Comparison of ENCODE assay signal across 10 cellular contexts in the genomic region with DNA sequence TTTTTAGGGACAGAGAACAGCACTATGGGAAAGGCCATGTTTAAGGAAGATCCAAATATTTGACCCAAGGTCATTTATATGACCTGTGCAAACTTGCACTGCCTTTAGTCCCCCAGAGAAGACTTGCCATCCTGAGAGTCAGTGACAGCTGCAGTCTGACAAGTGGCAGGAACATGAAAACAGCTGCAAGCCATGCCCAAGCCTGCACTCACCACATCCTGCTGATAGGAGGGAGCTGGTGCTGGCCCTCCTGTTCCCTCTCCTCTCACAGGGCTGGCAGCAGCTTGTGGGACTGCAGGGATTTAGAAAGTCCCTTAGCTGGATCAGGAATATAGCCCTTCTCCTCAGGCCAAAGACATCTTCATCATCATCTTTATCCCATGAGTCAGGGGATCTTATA.
DNase-seq lines count a peak whose midpoint lies in the region; ATAC-seq and TF ChIP-seq lines count a peak whose summit lies in the region.
"Had no signal": no experiment of that assay in that cellular context is flagged by ENCODE, and none has a peak within 500 bp of the region (broad histone marks: within the 10 kb centered on the region; RNA-seq: fewer than 3 reads in every experiment).

No MANE protein-coding gene starts in this region.

- no peaks in the 10 kb centered on the region for H3K27me3 ChIP-seq in CD8-positive, alpha-beta memory T cell (ENCODE audit: insufficient read depth, low read length, poor library complexity, severe bottlenecking)
- no peaks in the 10 kb centered on the region for H3K27me3 ChIP-seq in testis
- H3K27me3 ChIP-seq: right atrium auricular region had no signal

- no peaks in the 10 kb centered on the region for H3K9me3 ChIP-seq in CD8-positive, alpha-beta memory T cell (ENCODE audit: low read length)
- H3K9me3 ChIP-seq in KOPT-K1 (ENCODE audit: insufficient read depth, low read length, poor library complexity, severe bottlenecking): peaks cover 12% of the 10 kb centered on the region
- H3K9me3 ChIP-seq in testis: no peaks in the 10 kb centered on the region

- peaks cover 41% of the 10 kb centered on the region for H3K4me1 ChIP-seq in CD8-positive, alpha-beta memory T cell (ENCODE audit: insufficient read depth, low read length)
- H3K4me1 ChIP-seq in testis: no peaks in the 10 kb centered on the region
- H3K4me1 ChIP-seq: right atrium auricular region had no signal

- H3K27ac Mint-ChIP-seq in CD8-positive, alpha-beta memory T cell: peak overlapping the region in 2 of 8 donors; percentile 3 to 64

- H3K4me1 Mint-ChIP-seq in CD8-positive, alpha-beta memory T cell: peaks cover 51 to 61% (median 52%) of the 10 kb centered on the region in 3 donors

- H3K36me3 ChIP-seq in CD8-positive, alpha-beta memory T cell (ENCODE audit: insufficient read depth, low read length): no peaks in the 10 kb centered on the region
- H3K36me3 ChIP-seq in KOPT-K1 (ENCODE audit: insufficient read depth, low read length) (peaks cover 10% of the 10 kb centered on the region), testis (ENCODE audit: low read depth, missing control alignments) (no peaks in the 10 kb centered on the region)
- H3K36me3 ChIP-seq: right atrium auricular region had no signal

- TF ChIP-seq POLR2A in testis (IDR thresholded peaks at IDR 0.05): no peak

- TF ChIP-seq CTCF in epithelial cell of esophagus (IDR thresholded peaks at IDR 0.05; ENCODE audit: insufficient read depth, low read depth, low read length, missing control alignments) (no peak), testis (IDR thresholded peaks at IDR 0.05) (no peak)

- no peak overlapping the region for H3K4me3 ChIP-seq in CD8-positive, alpha-beta memory T cell (ENCODE audit: low read length)
- H3K4me3 ChIP-seq in epithelial cell of esophagus (ENCODE audit: low read length): no peak overlapping the region
- no peak overlapping the region for H3K4me3 ChIP-seq in testis
- H3K4me3 ChIP-seq: right atrium auricular region had no signal

- intact Hi-C loops in posterior cingulate gyrus (cut with DNase I): no loop called here
- intact Hi-C loops in testis (cut with DNase I; ENCODE audit: low total_unique reads): no loop called here

- no peaks in the 10 kb centered on the region for H3K9me3 Mint-ChIP-seq in CD8-positive, alpha-beta memory T cell

- peak in 3 of 5 donors; percentile 8 to 49 (median 19) for DNase-seq in CD8-positive, alpha-beta memory T cell
- peak; percentile 48 for DNase-seq in epithelial cell of esophagus (ENCODE audit: low read depth)
- no peak for DNase-seq in posterior cingulate gyrus
- no peak for DNase-seq in nucleus accumbens (lab: John Stamatoyannopoulos, UW)
- DNase-seq in testis: no peak
- DNase-seq: kidney glomerular epithelial cell had no signal

- ATAC-seq in GM18873 (IDR thresholded peaks at IDR 0.05; ENCODE audit: low FRiP score, unreplicated experiment): peak; percentile 49
- no peak for ATAC-seq in HG02571 (IDR thresholded peaks at IDR 0.05; ENCODE audit: unreplicated experiment)

- no peaks in the 10 kb centered on the region for H3K27me3 Mint-ChIP-seq in CD8-positive, alpha-beta memory T cell

- H3K36me3 Mint-ChIP-seq in CD8-positive, alpha-beta memory T cell: peaks cover 1 to 9% (median 1%) of the 10 kb centered on the region in 3 donors

- H3K4me3 Mint-ChIP-seq in CD8-positive, alpha-beta memory T cell: peak overlapping the region in 6 of 7 donors; percentile 12 to 70 (median 42)

- no peak overlapping the region for H3K27ac ChIP-seq in CD8-positive, alpha-beta memory T cell (ENCODE audit: low read depth, low read length)
- peak overlapping the region; percentile 80 for H3K27ac ChIP-seq in KOPT-K1 (ENCODE audit: low read depth, low read length, poor library complexity, severe bottlenecking)
- H3K27ac ChIP-seq in testis: no peak overlapping the region
- H3K27ac ChIP-seq: right atrium auricular region had no signal

- POLR2A ChIA-PET in CD8-positive, alpha-beta memory T cell (lab: Charles Lee): interaction anchor here (0.6 to 1.4 kb wide), 3 partner anchors 20 to 479 kb away, joined by 3 read pairs; a partner anchor contains a TSS

- CTCF ChIA-PET in CD8-positive, alpha-beta memory T cell (lab: Charles Lee): interaction anchor here (1.0 kb wide), 1 partner anchor 23 kb away, joined by 3 read pairs; no protein-coding TSS in a partner anchor

Comparison
In these comparisons a context has a peak if more than half of its experiments do, and no peak if none do; other contexts are left out.
1. DNase-seq: peak in CD8-positive, alpha-beta memory T cell (3 of 5) and epithelial cell of esophagus (single experiment); none in posterior cingulate gyrus (0 of 10), nucleus accumbens (0 of 56) and testis (single experiment).